Comparison of ENCODE assay signal across 20 cellular contexts in the genomic region with DNA sequence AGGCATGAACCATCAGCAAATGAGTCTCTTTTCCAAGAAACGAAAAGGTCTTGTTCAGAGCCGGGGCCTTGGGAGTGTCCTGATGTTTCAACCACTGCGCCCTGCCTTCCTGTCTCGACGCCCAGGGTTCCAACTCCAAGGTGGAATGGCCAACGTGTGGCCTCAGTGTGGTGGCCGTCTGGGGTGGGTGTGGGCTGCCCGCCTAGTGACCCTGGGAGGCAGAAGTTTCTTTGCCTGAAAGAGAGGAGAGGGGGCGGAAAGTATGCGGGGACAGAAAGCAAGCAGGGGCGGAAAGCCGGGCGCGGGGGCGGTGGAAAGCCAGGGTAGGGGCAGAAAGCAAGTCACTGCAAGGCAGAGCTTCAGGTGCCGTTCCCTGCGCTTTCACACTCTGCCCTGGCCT. TPM values are rescaled to one million over a fixed set of nuclear protein-coding genes. Genes with fewer than 3 reads are reported as not detected.
"Had no signal": no experiment of that assay in that cellular context is flagged by ENCODE, and none has a peak within 500 bp of the region (broad histone marks: within the 10 kb centered on the region; RNA-seq: fewer than 3 reads in every experiment).

No MANE protein-coding gene starts in this region.

- H3K27ac Mint-ChIP-seq: activated CD4-positive, alpha-beta T cell treated with anti-CD3 and anti-CD28 coated beads, Interleukin-2, amount 10 ng/mL, durations not matched to agents 24 days and 14 days; activated naive CD4-positive, alpha-beta T cell treated with anti-CD3 and anti-CD28 coated beads, Interleukin-2, amount 50 U/mL, for 24 hours; natural killer cell treated with Interleukin-12 subunit alpha and Interleukin-12 subunit beta and Interleukin-15 and Interleukin-18, amount 100 ng/mL, for 72 hours had no signal

- H3K27me3 Mint-ChIP-seq: activated CD4-positive, alpha-beta T cell treated with anti-CD3 and anti-CD28 coated beads, Interleukin-2, amount 10 ng/mL, durations not matched to agents 24 days and 14 days; activated naive CD4-positive, alpha-beta T cell treated with anti-CD3 and anti-CD28 coated beads, Interleukin-2, amount 50 U/mL, for 24 hours; natural killer cell treated with Interleukin-12 subunit alpha and Interleukin-12 subunit beta and Interleukin-15 and Interleukin-18, amount 100 ng/mL, for 72 hours had no signal

- H3K36me3 Mint-ChIP-seq: natural killer cell treated with Interleukin-12 subunit alpha and Interleukin-12 subunit beta and Interleukin-15 and Interleukin-18, amount 100 ng/mL, for 72 hours had no signal

- H3K4me3 Mint-ChIP-seq: activated CD4-positive, alpha-beta T cell treated with anti-CD3 and anti-CD28 coated beads, Interleukin-2, amount 10 ng/mL, durations not matched to agents 24 days and 14 days; activated naive CD4-positive, alpha-beta T cell treated with anti-CD3 and anti-CD28 coated beads, Interleukin-2, amount 50 U/mL, for 24 hours; activated T-cell treated with anti-CD3 and anti-CD28 coated beads, Interleukin-2, amount 50 U/mL, for 4 hours; natural killer cell treated with Interleukin-12 subunit alpha and Interleukin-12 subunit beta and Interleukin-15 and Interleukin-18, amount 100 ng/mL, for 72 hours had no signal

- H3K4me3 ChIP-seq: adrenal gland, breast epithelium, esophagus squamous epithelium, hepatocyte, lung, tibial nerve, vagina had no signal

- H3K36me3 ChIP-seq: breast epithelium had no signal

- ATAC-seq: activated T-cell treated with anti-CD3 and anti-CD28 coated beads, Interleukin-2, amount 50 U/mL, for 4 hours; natural killer cell treated with Interleukin-12 subunit alpha and Interleukin-12 subunit beta and Interleukin-15 and Interleukin-18, amount 100 ng/mL, for 72 hours; stimulated activated naive CD8-positive, alpha-beta T cell treated with anti-CD3 and anti-CD28 coated beads, Interleukin-15, Interleukin-2, amounts not matched to agents 100 U/mL and 50 U/mL, for 24 hours had no signal

- DNase-seq: activated CD4-positive, alpha-beta T cell treated with anti-CD3 and anti-CD28 coated beads, Interleukin-2, amount 10 ng/mL, durations not matched to agents 24 days and 14 days; activated CD8-positive, alpha-beta memory T cell treated with anti-CD3 and anti-CD28 coated beads, Interleukin-2, amount 50 U/mL, for 4 hours; activated T-cell treated with anti-CD3 and anti-CD28 coated beads, Interleukin-2, amount 50 U/mL, for 4 hours; adrenal gland; effector memory CD4-positive, alpha-beta T cell; esophagus squamous epithelium; occipital lobe; stimulated activated naive CD8-positive, alpha-beta T cell treated with anti-CD3 and anti-CD28 coated beads, Interleukin-15, Interleukin-2, amounts not matched to agents 100 U/mL and 50 U/mL, for 24 hours; T-helper 1 cell; T-helper 9 cell had no signal

- H2AFZ ChIP-seq: hepatocyte had no signal

- H3K9me3 Mint-ChIP-seq: activated CD4-positive, alpha-beta T cell treated with anti-CD3 and anti-CD28 coated beads, Interleukin-2, amount 10 ng/mL, durations not matched to agents 24 days and 14 days; activated naive CD4-positive, alpha-beta T cell treated with anti-CD3 and anti-CD28 coated beads, Interleukin-2, amount 50 U/mL, for 24 hours; activated T-cell treated with anti-CD3 and anti-CD28 coated beads, Interleukin-2, amount 50 U/mL, for 4 hours; natural killer cell treated with Interleukin-12 subunit alpha and Interleukin-12 subunit beta and Interleukin-15 and Interleukin-18, amount 100 ng/mL, for 72 hours had no signal

- H3K27ac ChIP-seq: adrenal gland, breast epithelium, tibial nerve, vagina had no signal

- FAIRE-seq: astrocyte had no signal

- H3K9me3 ChIP-seq: adrenal gland, breast epithelium, esophagus squamous epithelium, tibial nerve, vagina had no signal

- H3K27me3 ChIP-seq: adrenal gland, breast epithelium, esophagus squamous epithelium, hepatocyte, tibial nerve, vagina had no signal

RNA-seq across cellular contexts. Expression of a gene that starts 15.6 kb away (rescaled TPM):
- total RNA-seq: activated T-cell treated with anti-CD3 and anti-CD28 coated beads, Interleukin-2, amount 50 U/mL, for 4 hours; astrocyte; breast epithelium; esophagus squamous epithelium; hepatocyte; lung; occipital lobe; posterior vena cava; tibial nerve; vagina had no signal

RNA-seq across cellular contexts. Expression of a gene that starts 20.7 kb away (rescaled TPM):
- total RNA-seq: activated CD4-positive, alpha-beta T cell treated with anti-CD3 and anti-CD28 coated beads, Interleukin-2, amount 10 ng/mL, durations not matched to agents 24 days and 14 days; activated T-cell treated with anti-CD3 and anti-CD28 coated beads, Interleukin-2, amount 50 U/mL, for 4 hours; adrenal gland; astrocyte; breast epithelium; cerebellum; hepatocyte; natural killer cell treated with Interleukin-12 subunit alpha and Interleukin-12 subunit beta and Interleukin-15 and Interleukin-18, amount 100 ng/mL, for 72 hours; occipital lobe; posterior vena cava; tibial nerve had no signal
